ENCODE assay signal across 23 cellular contexts in the genomic region with DNA sequence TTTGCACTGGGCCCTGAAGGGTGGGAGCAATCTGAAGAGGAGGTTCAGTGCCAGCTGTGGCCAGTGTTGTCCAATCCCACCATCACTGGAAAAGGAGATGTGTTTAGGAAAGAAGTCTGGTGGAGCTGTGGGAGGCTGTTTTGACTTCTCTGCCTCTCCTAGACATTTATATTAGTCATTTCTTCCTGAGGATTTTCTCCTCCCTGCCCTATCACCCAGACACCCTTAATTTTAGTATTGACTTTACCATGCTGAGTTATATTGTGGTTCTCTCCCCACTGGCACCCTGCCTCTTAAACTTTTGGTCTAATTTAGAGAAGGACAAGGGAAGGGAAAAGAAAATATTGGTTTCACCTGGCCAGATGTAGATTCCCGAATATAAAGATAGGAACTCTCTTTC.
A peak's percentile ranks its signal among the peaks of the same experiment; 100 is the strongest.
DNase-seq lines count a peak whose midpoint lies in the region; ATAC-seq and TF ChIP-seq lines count a peak whose summit lies in the region.
"Had no signal": no experiment of that assay in that cellular context is flagged by ENCODE, and none has a peak within 500 bp of the region (broad histone marks: within the 10 kb centered on the region; RNA-seq: fewer than 3 reads in every experiment).

No MANE protein-coding gene starts in this region.

- H3K4me3 ChIP-seq in H7 (ENCODE audit: insufficient read depth, low read depth, low read length) = no peak overlapping the region
- no peak overlapping the region for H3K4me3 ChIP-seq in gastrocnemius medialis
- H3K4me3 ChIP-seq: BLaER1, MG63 had no signal

- H3K27me3 Mint-ChIP-seq in chondrocyte (ENCODE audit: low read depth) (no peaks in the 10 kb centered on the region), progenitor cell of endocrine pancreas (no peaks in the 10 kb centered on the region)
- no peaks in the 10 kb centered on the region for H3K27me3 Mint-ChIP-seq in activated T-cell treated with anti-CD3 and anti-CD28 coated beads, Interleukin-2, amount 50 U/mL, for 72 hours (ENCODE audit: low read depth)
- H3K27me3 Mint-ChIP-seq: CD4-positive, alpha-beta memory T cell; IgD-negative memory B cell had no signal

- H3K36me3 Mint-ChIP-seq in chondrocyte (ENCODE audit: low read depth) (peaks cover under 1% of the 10 kb centered on the region), progenitor cell of endocrine pancreas (ENCODE audit: insufficient read depth) (peaks cover 25% of the 10 kb centered on the region)
- H3K36me3 Mint-ChIP-seq in activated T-cell treated with anti-CD3 and anti-CD28 coated beads, Interleukin-2, amount 50 U/mL, for 72 hours (ENCODE audit: insufficient read depth in 2 of 2) = peaks cover 7 to 22% of the 10 kb centered on the region in 2 donors

- no peaks in the 10 kb centered on the region for H3K9me3 ChIP-seq in gastrocnemius medialis
- H3K9me3 ChIP-seq: MG63 had no signal

- in situ Hi-C loops in gastrocnemius medialis (cut with MboI; ENCODE audit: low sequenced_read_pairs in 4 of 4) = no loop called here

- no peak for TF ChIP-seq POLR2A in gastrocnemius medialis (IDR thresholded peaks at IDR 0.05)

- no peaks in the 10 kb centered on the region for H3K4me1 ChIP-seq in gastrocnemius medialis
- H3K4me1 ChIP-seq: BLaER1 had no signal

- H3K27me3 ChIP-seq in H7 (ENCODE audit: control insufficient read depth, insufficient read depth, low read length) (no peaks in the 10 kb centered on the region), gastrocnemius medialis (no peaks in the 10 kb centered on the region)
- H3K27me3 ChIP-seq: BLaER1, MG63 had no signal

- H3K4me1 Mint-ChIP-seq in chondrocyte (ENCODE audit: low read depth) = peaks cover 85% of the 10 kb centered on the region
- peaks cover 33% of the 10 kb centered on the region for H3K4me1 Mint-ChIP-seq in progenitor cell of endocrine pancreas (ENCODE audit: low read depth)
- H3K4me1 Mint-ChIP-seq in activated T-cell treated with anti-CD3 and anti-CD28 coated beads, Interleukin-2, amount 50 U/mL, for 72 hours (ENCODE audit: low read depth) = no peaks in the 10 kb centered on the region
- H3K4me1 Mint-ChIP-seq: CD4-positive, alpha-beta memory T cell had no signal

- peak; percentile 33 for DNase-seq in AG08395 (ENCODE audit: low spot score)
- DNase-seq in M059J (ENCODE audit: low read depth) = peak; percentile 3
- no peak for DNase-seq in chondrocyte (ENCODE audit: low spot score)
- no peak for DNase-seq in progenitor cell of endocrine pancreas (ENCODE audit: low spot score, unreplicated experiment)
- no peak for DNase-seq in activated T-cell treated with anti-CD3 and anti-CD28 coated beads, Interleukin-2, amount 50 U/mL, for 72 hours
- DNase-seq in H7 = no peak
- no peak for DNase-seq in gastrocnemius medialis
- DNase-seq: 8988T; CD4-positive, alpha-beta memory T cell; H9; Karpas-422; MG63; NCI-H1092; NCI-H146; NCI-H2081; NCI-H774; OCI-M1; SIG-M5 had no signal

- no peak overlapping the region for H3K27ac ChIP-seq in gastrocnemius medialis
- H3K27ac ChIP-seq: BLaER1, RWPE1 had no signal

- no peak for ATAC-seq in activated T-cell treated with anti-CD3 and anti-CD28 coated beads, Interleukin-2, amount 50 U/mL, for 72 hours (replicated peaks in 1 of 2)
- ATAC-seq in HG02759 (IDR thresholded peaks at IDR 0.05; ENCODE audit: unreplicated experiment) = no peak
- ATAC-seq in gastrocnemius medialis = no peak
- ATAC-seq: SK-N-SH treated with all-trans-retinoic acid at 6 μM for 48 hours had no signal

- H3K4me3 Mint-ChIP-seq in chondrocyte (ENCODE audit: unreplicated experiment) = no peak overlapping the region
- no peak overlapping the region for H3K4me3 Mint-ChIP-seq in progenitor cell of endocrine pancreas (ENCODE audit: low read depth)
- H3K4me3 Mint-ChIP-seq in activated T-cell treated with anti-CD3 and anti-CD28 coated beads, Interleukin-2, amount 50 U/mL, for 72 hours = no peak overlapping the region
- H3K4me3 Mint-ChIP-seq: CD4-positive, alpha-beta memory T cell; H9 had no signal

- no peaks in the 10 kb centered on the region for H3K9me3 Mint-ChIP-seq in chondrocyte (ENCODE audit: low read depth)
- peaks cover 16% of the 10 kb centered on the region for H3K9me3 Mint-ChIP-seq in progenitor cell of endocrine pancreas (ENCODE audit: low read depth)
- H3K9me3 Mint-ChIP-seq in activated T-cell treated with anti-CD3 and anti-CD28 coated beads, Interleukin-2, amount 50 U/mL, for 72 hours = peaks cover 1 to 9% of the 10 kb centered on the region in 2 donors

- H3K27ac Mint-ChIP-seq in chondrocyte (ENCODE audit: unreplicated experiment) = peak overlapping the region; percentile 88
- H3K27ac Mint-ChIP-seq in progenitor cell of endocrine pancreas = peak overlapping the region; percentile 81
- H3K27ac Mint-ChIP-seq in activated T-cell treated with anti-CD3 and anti-CD28 coated beads, Interleukin-2, amount 50 U/mL, for 72 hours = no peak overlapping the region
- H3K27ac Mint-ChIP-seq: H9 had no signal

- intact Hi-C loops in gastrocnemius medialis (cut with DNase I; ENCODE audit: low total_unique reads) = no loop called here

- H3K36me3 ChIP-seq in H7 (replicated peaks; ENCODE audit: control insufficient read depth, insufficient read depth, low read length) (no peaks in the 10 kb centered on the region), gastrocnemius medialis (no peaks in the 10 kb centered on the region)
- H3K36me3 ChIP-seq: MG63 had no signal

- TF ChIP-seq CTCF in chondrocyte (IDR thresholded peaks at IDR 0.05) (no peak), progenitor cell of endocrine pancreas (IDR thresholded peaks at IDR 0.05; ENCODE audit: unreplicated experiment) (no peak), gastrocnemius medialis (IDR thresholded peaks at IDR 0.05 in 4 of 5, conservative IDR thresholded peaks at IDR 0.05 in 1 of 5) (no peak)

Comparison
In these comparisons a context has a peak if more than half of its experiments do, and no peak if none do; other contexts are left out.
1. DNase-seq: peak in AG08395 (single experiment) and M059J (single experiment); none in chondrocyte (single experiment), progenitor cell of endocrine pancreas (single experiment), activated T-cell treated with anti-CD3 and anti-CD28 coated beads, Interleukin-2, amount 50 U/mL, for 72 hours (0 of 2), H7 (single experiment) and gastrocnemius medialis (0 of 2).